Comparison of ENCODE assay signal across 9 cellular contexts in the genomic region with DNA sequence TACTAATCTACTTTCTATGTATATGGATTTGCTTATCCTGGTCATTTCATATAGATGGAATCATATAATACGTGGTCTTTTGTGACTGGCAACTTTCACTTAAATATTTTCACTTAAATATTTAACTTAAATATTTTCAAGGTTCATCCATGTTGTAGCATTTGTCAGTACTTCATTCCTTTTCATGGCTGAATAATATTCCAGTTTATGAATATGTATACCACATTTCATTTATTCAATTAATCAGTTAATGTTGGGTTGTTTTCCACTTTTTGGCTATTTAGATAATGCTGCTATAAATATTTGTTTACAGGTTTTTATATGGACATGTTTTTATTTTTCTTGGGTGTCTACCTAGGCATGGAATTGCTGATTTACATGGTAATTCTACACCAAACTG.
"Had no signal": no experiment of that assay in that cellular context is flagged by ENCODE, and none has a peak within 500 bp of the region (broad histone marks: within the 10 kb centered on the region; RNA-seq: fewer than 3 reads in every experiment).

No MANE protein-coding gene starts in this region.

- FAIRE-seq: HTR-8/SVneo had no signal

- H3K4me3 ChIP-seq: GM23248, HAP-1 had no signal

- H3K4me2 ChIP-seq: KMS-11 had no signal

- ATAC-seq: HCT116 had no signal

- H3K4me1 ChIP-seq: HAP-1 had no signal

- H3K9ac ChIP-seq: GM23248, KMS-11 had no signal

- H3K27ac ChIP-seq: GM23248, KMS-11 had no signal

- H2AFZ ChIP-seq: GM23248 had no signal

- DNase-seq: GM23248, GOT3, H7, IMR-90, KBM-7 had no signal
